ENCODE assay signal across 20 cellular contexts in genomic region chr10:70600512-70601395, GRCh38. TPM values are rescaled to one million over a fixed set of nuclear protein-coding genes. Genes with fewer than 3 reads are reported as not detected.
DNase-seq lines count a peak whose midpoint lies in the region; ATAC-seq and TF ChIP-seq lines count a peak whose summit lies in the region.
"Had no signal": no experiment of that assay in that cellular context is flagged by ENCODE, and none has a peak within 500 bp of the region (broad histone marks: within the 10 kb centered on the region; RNA-seq: fewer than 3 reads in every experiment).

No MANE protein-coding gene starts in this region.

- no peaks in the 10 kb centered on the region for H3K9me3 ChIP-seq in spleen
- H3K9me3 ChIP-seq in WERI-Rb-1 (ENCODE audit: severe bottlenecking), result no peaks in the 10 kb centered on the region
- H3K9me3 ChIP-seq: uterus had no signal

- H3K27ac ChIP-seq in spleen (peak overlapping the region in 3 of 8 donors; percentile 82 to 89 (median 82)), WERI-Rb-1 (no peak overlapping the region), dorsolateral prefrontal cortex (no peak overlapping the region)
- H3K27ac ChIP-seq: uterus had no signal

- H3K4me3 ChIP-seq in spleen (peak overlapping the region in 6 of 8 donors; percentile 6 to 68 (median 42)), WERI-Rb-1 (ENCODE audit: low read depth, low read length) (no peak overlapping the region), dorsolateral prefrontal cortex (no peak overlapping the region)
- H3K4me3 ChIP-seq: uterus had no signal

- peaks cover 72% of the 10 kb centered on the region for H3K4me1 Mint-ChIP-seq in activated CD8-positive, alpha-beta memory T cell treated with anti-CD3 and anti-CD28 coated beads, Interleukin-2, amount 10 ng/mL, durations not matched to agents 7 days and 5 days
- peaks cover 75% of the 10 kb centered on the region for H3K4me1 Mint-ChIP-seq in central memory CD8-positive, alpha-beta T cell

- H3K27ac Mint-ChIP-seq in activated CD8-positive, alpha-beta memory T cell treated with anti-CD3 and anti-CD28 coated beads, Interleukin-2, amount 10 ng/mL, durations not matched to agents 7 days and 5 days, result peak overlapping the region; percentile 64
- peak overlapping the region; percentile 91 for H3K27ac Mint-ChIP-seq in central memory CD8-positive, alpha-beta T cell (ENCODE audit: low read depth)

- H3K4me1 ChIP-seq in spleen, result peaks cover 0 to 54% (median 7%) of the 10 kb centered on the region in 6 donors
- H3K4me1 ChIP-seq: uterus had no signal

- WGBS in spleen, 5 donors, result 92 to 97% (median 94%) methylated on average over 14 to 24 of the region's 24 CpGs

- H3K36me3 Mint-ChIP-seq in activated CD8-positive, alpha-beta memory T cell treated with anti-CD3 and anti-CD28 coated beads, Interleukin-2, amount 10 ng/mL, durations not matched to agents 7 days and 5 days, result peaks cover 59% of the 10 kb centered on the region
- H3K36me3 Mint-ChIP-seq in central memory CD8-positive, alpha-beta T cell (ENCODE audit: insufficient read depth), result peaks cover 66% of the 10 kb centered on the region

- TF ChIP-seq CTCF in spleen (IDR thresholded peaks at IDR 0.05 in 8 of 11, conservative IDR thresholded peaks at IDR 0.05 in 3 of 11) (no peak), WERI-Rb-1 (IDR thresholded peaks at IDR 0.05; ENCODE audit: low read depth, low read length) (no peak), dorsolateral prefrontal cortex (IDR thresholded peaks at IDR 0.05 in 54 of 56, conservative IDR thresholded peaks at IDR 0.05 in 2 of 56; ENCODE audit: low read depth in 1 of 56, partially characterized antibody in 56 of 56) (no peak)

- no peaks in the 10 kb centered on the region for H3K27me3 ChIP-seq in spleen (replicated peaks in 1 of 7)
- no peaks in the 10 kb centered on the region for H3K27me3 ChIP-seq in WERI-Rb-1 (ENCODE audit: insufficient read depth, low read depth, severe bottlenecking)
- no peaks in the 10 kb centered on the region for H3K27me3 ChIP-seq in dorsolateral prefrontal cortex
- H3K27me3 ChIP-seq: uterus had no signal

- H3K36me3 ChIP-seq in spleen (peaks cover 0 to 41% (median 0%) of the 10 kb centered on the region in 6 donors), WERI-Rb-1 (no peaks in the 10 kb centered on the region)
- H3K36me3 ChIP-seq: uterus had no signal

- TF ChIP-seq POLR2A in spleen (IDR thresholded peaks at IDR 0.05), result no peak

- CTCF ChIA-PET in activated CD8-positive, alpha-beta memory T cell treated with anti-CD3 and anti-CD28 coated beads, Interleukin-2, amount 10 ng/mL, durations not matched to agents 7 days and 5 days (lab: Charles Lee), result interaction anchor here (1.7 to 6.7 kb wide), 4 partner anchors 9 to 41 kb away, joined by 6 to 50 read pairs (median 26); no protein-coding TSS in a partner anchor

- intact Hi-C loops in spleen (cut with DNase I; ENCODE audit: low total_unique reads), result no loop called here
- intact Hi-C loops in dorsolateral prefrontal cortex (cut with DNase I), result no loop called here

- DNase-seq in activated CD8-positive, alpha-beta memory T cell treated with anti-CD3 and anti-CD28 coated beads, Interleukin-2, amount 10 ng/mL, durations not matched to agents 7 days and 5 days, result no peak
- DNase-seq in activated CD8-positive, alpha-beta memory T cell treated with anti-CD3 and anti-CD28 coated beads, Interleukin-2, amount 50 U/mL, for 4 hours, result no peak
- DNase-seq in OCI-M1 (lab: John Stamatoyannopoulos, UW) (peak; percentile 32), spleen (peak; percentile 67), WERI-Rb-1 (no peak), anterior cingulate cortex (lab: John Stamatoyannopoulos, UW) (no peak), dorsolateral prefrontal cortex (no peak)
- DNase-seq in central memory CD8-positive, alpha-beta T cell (ENCODE audit: low spot score in 2 of 2), result no peak
- DNase-seq: activated gamma-delta T cell treated with Interleukin-2 at 50 U/mL for 16 hours; DMS79 treated with DMSO at 0.1 percent for 48 hours; hypothalamus; Karpas-422; NCI-H1417; NCI-H2171; NCI-H69; stimulated activated naive CD4-positive, alpha-beta T cell treated with Interleukin-2 at 50 U/mL for 16 hours; uterus had no signal

- ATAC-seq in activated CD8-positive, alpha-beta memory T cell treated with anti-CD3 and anti-CD28 coated beads, Interleukin-2, amount 10 ng/mL, durations not matched to agents 7 days and 5 days, result no peak
- no peak for ATAC-seq in central memory CD8-positive, alpha-beta T cell (replicated peaks; ENCODE audit: extremely low read depth, poor library complexity, severe bottlenecking)

- peak overlapping the region; percentile 96 for H3K4me3 Mint-ChIP-seq in activated CD8-positive, alpha-beta memory T cell treated with anti-CD3 and anti-CD28 coated beads, Interleukin-2, amount 10 ng/mL, durations not matched to agents 7 days and 5 days
- peak overlapping the region; percentile 96 for H3K4me3 Mint-ChIP-seq in central memory CD8-positive, alpha-beta T cell

- no peaks in the 10 kb centered on the region for H3K27me3 Mint-ChIP-seq in activated CD8-positive, alpha-beta memory T cell treated with anti-CD3 and anti-CD28 coated beads, Interleukin-2, amount 10 ng/mL, durations not matched to agents 7 days and 5 days
- H3K27me3 Mint-ChIP-seq in central memory CD8-positive, alpha-beta T cell, result no peaks in the 10 kb centered on the region

- H3K9me3 Mint-ChIP-seq in activated CD8-positive, alpha-beta memory T cell treated with anti-CD3 and anti-CD28 coated beads, Interleukin-2, amount 10 ng/mL, durations not matched to agents 7 days and 5 days (ENCODE audit: low read depth), result no peaks in the 10 kb centered on the region
- no peaks in the 10 kb centered on the region for H3K9me3 Mint-ChIP-seq in central memory CD8-positive, alpha-beta T cell

RNA-seq across cellular contexts. Expression of gene PRF1, which starts 1.8 kb away (rescaled TPM):
- total RNA-seq in activated CD8-positive, alpha-beta memory T cell treated with anti-CD3 and anti-CD28 coated beads, Interleukin-2, amount 10 ng/mL, durations not matched to agents 7 days and 5 days, result 100 to 1,000 TPM; 381 to 433 TPM
- total RNA-seq in spleen, result 10 to 100 TPM; 41.5 to 79.6 (median 56.8) TPM
- 10 to 100 TPM in 1 of 3 donors, 1 to 10 TPM in 2; 6.6 to 11.3 (median 7.0) TPM for polyA plus RNA-seq in spleen
- 1 to 10 TPM in 49 of 120 experiments, under 1 TPM in 55, not detected in 16; 0.25 to 4.6 (median 0.89) TPM for total RNA-seq in dorsolateral prefrontal cortex
- total RNA-seq: fibroblast of villous mesenchyme, kidney epithelial cell had no signal
- polyA plus RNA-seq: AG04450 had no signal

Comparison
In these comparisons a context has a peak if more than half of its experiments do, and no peak if none do; other contexts are left out.
1. DNase-seq: peak in OCI-M1 (single experiment) and spleen (single experiment); none in activated CD8-positive, alpha-beta memory T cell treated with anti-CD3 and anti-CD28 coated beads, Interleukin-2, amount 10 ng/mL, durations not matched to agents 7 days and 5 days (single experiment), activated CD8-positive, alpha-beta memory T cell treated with anti-CD3 and anti-CD28 coated beads, Interleukin-2, amount 50 U/mL, for 4 hours (single experiment), central memory CD8-positive, alpha-beta T cell (0 of 2), WERI-Rb-1 (single experiment), anterior cingulate cortex (0 of 58) and dorsolateral prefrontal cortex (0 of 10).
2. H3K4me3 ChIP-seq: peak in spleen (6 of 8); none in WERI-Rb-1 (single experiment) and dorsolateral prefrontal cortex (0 of 59).
3. RNA of gene PRF1, which starts 1.8 kb away (total RNA-seq): 381 to 433 TPM in activated CD8-positive, alpha-beta memory T cell treated with anti-CD3 and anti-CD28 coated beads, Interleukin-2, amount 10 ng/mL, durations not matched to agents 7 days and 5 days and 41.5 to 79.6 TPM in spleen; 0.25 to 4.6 TPM in dorsolateral prefrontal cortex; every median in the first group is over 4 times any median in the second.